ENCODE assay signal across 1 cellular context in the genomic region with DNA sequence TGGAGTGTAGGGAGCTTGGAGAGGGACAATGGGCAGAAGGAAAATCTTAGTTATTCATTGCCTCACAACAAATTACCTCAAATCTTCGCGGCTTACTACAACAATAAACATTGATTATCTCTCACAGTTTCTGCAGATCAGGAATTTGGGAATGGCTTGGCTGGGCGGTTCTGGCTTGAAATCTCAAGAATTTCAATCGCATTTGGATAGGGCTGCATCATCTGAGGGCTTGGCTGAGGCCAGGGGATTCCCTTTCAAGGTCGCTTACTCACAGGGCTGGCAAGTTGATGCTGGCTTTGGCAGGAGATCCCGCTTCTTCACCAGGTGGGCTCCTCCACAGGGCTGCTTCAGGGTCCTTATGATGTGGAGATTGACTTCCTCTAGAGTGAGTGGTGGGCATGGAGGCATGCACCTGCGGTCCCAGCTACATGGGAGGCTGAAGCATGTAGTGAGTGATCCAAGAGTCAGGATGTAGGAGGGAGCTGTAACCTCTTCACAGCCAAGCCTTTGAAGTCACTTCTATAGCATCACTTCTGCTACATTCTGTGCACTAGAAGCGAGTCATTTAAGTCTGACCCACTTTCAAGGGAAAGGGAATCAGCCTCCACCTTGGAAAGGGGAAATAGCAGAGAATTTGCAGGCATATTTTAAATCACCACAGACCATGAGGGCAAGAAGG.
TF ChIP-seq lines count a peak whose summit lies in the region.

No MANE protein-coding gene starts in this region.

TF ChIP-seq in HepG2, 621 proteins besides CTCF, POLR2A, EP300 and RAD21:
- TF ChIP-seq, protein P1, sequence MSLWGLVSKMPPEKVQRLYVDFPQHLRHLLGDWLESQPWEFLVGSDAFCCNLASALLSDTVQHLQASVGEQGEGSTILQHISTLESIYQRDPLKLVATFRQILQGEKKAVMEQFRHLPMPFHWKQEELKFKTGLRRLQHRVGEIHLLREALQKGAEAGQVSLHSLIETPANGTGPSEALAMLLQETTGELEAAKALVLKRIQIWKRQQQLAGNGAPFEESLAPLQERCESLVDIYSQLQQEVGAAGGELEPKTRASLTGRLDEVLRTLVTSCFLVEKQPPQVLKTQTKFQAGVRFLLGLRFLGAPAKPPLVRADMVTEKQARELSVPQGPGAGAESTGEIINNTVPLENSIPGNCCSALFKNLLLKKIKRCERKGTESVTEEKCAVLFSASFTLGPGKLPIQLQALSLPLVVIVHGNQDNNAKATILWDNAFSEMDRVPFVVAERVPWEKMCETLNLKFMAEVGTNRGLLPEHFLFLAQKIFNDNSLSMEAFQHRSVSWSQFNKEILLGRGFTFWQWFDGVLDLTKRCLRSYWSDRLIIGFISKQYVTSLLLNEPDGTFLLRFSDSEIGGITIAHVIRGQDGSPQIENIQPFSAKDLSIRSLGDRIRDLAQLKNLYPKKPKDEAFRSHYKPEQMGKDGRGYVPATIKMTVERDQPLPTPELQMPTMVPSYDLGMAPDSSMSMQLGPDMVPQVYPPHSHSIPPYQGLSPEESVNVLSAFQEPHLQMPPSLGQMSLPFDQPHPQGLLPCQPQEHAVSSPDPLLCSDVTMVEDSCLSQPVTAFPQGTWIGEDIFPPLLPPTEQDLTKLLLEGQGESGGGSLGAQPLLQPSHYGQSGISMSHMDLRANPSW (CRISPR knock-in tag; IDR thresholded peaks at IDR 0.05; ENCODE audit: borderline replicate concordance) = no peak
- TF ChIP-seq SP1 (IDR thresholded peaks at IDR 0.05) (no peak), SP1 (CRISPR knock-in tag; IDR thresholded peaks at IDR 0.05) (no peak), ZNF275 (CRISPR knock-in tag; IDR thresholded peaks at IDR 0.05; ENCODE audit: borderline replicate concordance) (0 out of 2 replicates have a peak, but pooled peaks have one; percentile 26), TCF12 (IDR thresholded peaks at IDR 0.05) (no peak), TCF12 (CRISPR knock-in tag; IDR thresholded peaks at IDR 0.05) (no peak), GLI4 (CRISPR knock-in tag; IDR thresholded peaks at IDR 0.05; ENCODE audit: borderline replicate concordance) (no peak), JUN (CRISPR knock-in tag; IDR thresholded peaks at IDR 0.05) (no peak), NFAT5 (CRISPR knock-in tag; IDR thresholded peaks at IDR 0.05) (no peak)
- TF ChIP-seq, protein P2, sequence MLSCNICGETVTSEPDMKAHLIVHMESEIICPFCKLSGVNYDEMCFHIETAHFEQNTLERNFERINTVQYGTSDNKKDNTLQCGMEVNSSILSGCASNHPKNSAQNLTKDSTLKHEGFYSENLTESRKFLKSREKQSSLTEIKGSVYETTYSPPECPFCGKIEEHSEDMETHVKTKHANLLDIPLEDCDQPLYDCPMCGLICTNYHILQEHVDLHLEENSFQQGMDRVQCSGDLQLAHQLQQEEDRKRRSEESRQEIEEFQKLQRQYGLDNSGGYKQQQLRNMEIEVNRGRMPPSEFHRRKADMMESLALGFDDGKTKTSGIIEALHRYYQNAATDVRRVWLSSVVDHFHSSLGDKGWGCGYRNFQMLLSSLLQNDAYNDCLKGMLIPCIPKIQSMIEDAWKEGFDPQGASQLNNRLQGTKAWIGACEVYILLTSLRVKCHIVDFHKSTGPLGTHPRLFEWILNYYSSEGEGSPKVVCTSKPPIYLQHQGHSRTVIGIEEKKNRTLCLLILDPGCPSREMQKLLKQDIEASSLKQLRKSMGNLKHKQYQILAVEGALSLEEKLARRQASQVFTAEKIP (CRISPR knock-in tag; IDR thresholded peaks at IDR 0.05; ENCODE audit: borderline replicate concordance) = no peak
TF ChIP-seq in HepG2: peak in this region for 1.
